9 cellular contexts compared by ENCODE assay signal in the genomic region with DNA sequence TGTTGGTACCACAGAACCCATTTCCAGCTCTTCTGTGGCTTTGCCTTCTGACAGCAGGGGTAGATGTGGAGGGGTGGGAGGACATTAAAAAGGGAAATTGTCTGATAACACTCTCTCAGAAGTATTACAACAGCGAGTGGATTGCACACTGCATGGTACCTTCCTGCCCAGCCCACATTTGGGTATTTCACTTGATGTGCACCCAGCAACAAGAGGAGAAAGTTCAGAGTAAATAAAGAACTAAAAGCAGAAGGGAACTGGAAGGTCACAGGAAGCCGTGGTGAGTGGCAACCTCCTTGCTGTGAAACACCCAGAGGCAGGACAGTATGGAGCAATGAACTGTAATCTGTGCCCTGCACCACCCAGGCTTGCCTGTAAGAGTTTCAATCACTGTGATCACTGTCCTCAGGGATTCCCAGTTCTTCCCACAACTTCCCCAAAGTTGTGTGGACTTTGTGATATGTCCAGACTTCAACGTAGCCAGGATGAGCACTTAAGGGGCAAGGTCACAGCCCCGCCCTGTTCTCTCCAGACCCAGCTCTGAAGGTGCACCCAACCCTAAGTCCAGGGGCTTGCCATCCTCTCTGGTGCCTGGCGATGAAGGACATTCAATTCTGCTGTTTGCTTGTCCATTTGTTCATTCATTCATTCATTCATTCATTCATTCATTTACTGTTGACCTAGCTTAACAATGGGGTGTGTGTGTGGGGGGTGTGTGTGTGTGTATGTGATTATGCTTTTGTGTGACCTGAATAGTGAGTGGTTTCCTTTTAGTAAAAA. TPM values are rescaled to one million over a fixed set of nuclear protein-coding genes. Genes with fewer than 3 reads are reported as not detected.
DNase-seq lines count a peak whose midpoint lies in the region; ATAC-seq and TF ChIP-seq lines count a peak whose summit lies in the region.
"Had no signal": no experiment of that assay in that cellular context is flagged by ENCODE, and none has a peak within 500 bp of the region (broad histone marks: within the 10 kb centered on the region; RNA-seq: fewer than 3 reads in every experiment).

No MANE protein-coding gene starts in this region.

- ATAC-seq in GM18858 (IDR thresholded peaks at IDR 0.05; ENCODE audit: unreplicated experiment), result peak; percentile 88
- peak; percentile 74 to 75 for ATAC-seq in activated T-cell treated with anti-CD3 and anti-CD28 coated beads, Interleukin-2, amount 50 U/mL, for 4 hours
- peak; percentile 89 to 93 for ATAC-seq in naive thymus-derived CD8-positive, alpha-beta T cell
- ATAC-seq in GM18520 (IDR thresholded peaks at IDR 0.05; ENCODE audit: unreplicated experiment), result no peak
- ATAC-seq in GM19023 (IDR thresholded peaks at IDR 0.05; ENCODE audit: unreplicated experiment), result no peak

- DNase-seq in NB4 (ENCODE audit: low read depth), result peak; percentile 78
- peak; percentile 33 for DNase-seq in activated T-cell treated with anti-CD3 and anti-CD28 coated beads, Interleukin-2, amount 50 U/mL, for 4 hours
- DNase-seq in naive thymus-derived CD8-positive, alpha-beta T cell, result peak in 9 of 10 donors; percentile 24 to 90 (median 68)
- no peak for DNase-seq in NCI-H2227 treated with DMSO at 0.1 percent for 48 hours (lab: John Stamatoyannopoulos, UW)
- no peak for DNase-seq in glomerular visceral epithelial cell (ENCODE audit: extremely low spot score)
- DNase-seq: MM.1S had no signal

- no peak for TF ChIP-seq CTCF in NB4 (IDR thresholded peaks at IDR 0.05; ENCODE audit: low read depth, low read length)

- H3K9me3 Mint-ChIP-seq in activated T-cell treated with anti-CD3 and anti-CD28 coated beads, Interleukin-2, amount 50 U/mL, for 4 hours, result no peaks in the 10 kb centered on the region
- peaks cover 0 to 6% (median 0%) of the 10 kb centered on the region in 9 donors for H3K9me3 Mint-ChIP-seq in naive thymus-derived CD8-positive, alpha-beta T cell

- POLR2A ChIA-PET in naive thymus-derived CD8-positive, alpha-beta T cell (lab: Charles Lee), result interaction anchor here (0.5 to 6.0 kb wide), 11 partner anchors 11 to 105 kb away, joined by 3 to 145 read pairs (median 3); no protein-coding TSS in a partner anchor

- H3K36me3 Mint-ChIP-seq in activated T-cell treated with anti-CD3 and anti-CD28 coated beads, Interleukin-2, amount 50 U/mL, for 4 hours (ENCODE audit: insufficient read depth), result peaks cover 2% of the 10 kb centered on the region
- no peaks in the 10 kb centered on the region for H3K36me3 Mint-ChIP-seq in naive thymus-derived CD8-positive, alpha-beta T cell

- peak overlapping the region; percentile 57 for H3K4me3 Mint-ChIP-seq in activated T-cell treated with anti-CD3 and anti-CD28 coated beads, Interleukin-2, amount 50 U/mL, for 4 hours
- H3K4me3 Mint-ChIP-seq in naive thymus-derived CD8-positive, alpha-beta T cell, result peak overlapping the region; percentile 28 to 79 (median 62)

- no peak for TF ChIP-seq POLR2A in NB4 (IDR thresholded peaks at IDR 0.05; ENCODE audit: extremely low read depth, insufficient read length)

- no peak overlapping the region for H3K4me3 ChIP-seq in NB4 (ENCODE audit: low read depth, low read length)

- peak overlapping the region; percentile 53 to 95 (median 91) for H3K27ac Mint-ChIP-seq in naive thymus-derived CD8-positive, alpha-beta T cell

- H3K4me1 Mint-ChIP-seq in activated T-cell treated with anti-CD3 and anti-CD28 coated beads, Interleukin-2, amount 50 U/mL, for 4 hours (ENCODE audit: low read depth), result peaks cover 60% of the 10 kb centered on the region
- peaks cover 37 to 85% (median 72%) of the 10 kb centered on the region in 4 donors for H3K4me1 Mint-ChIP-seq in naive thymus-derived CD8-positive, alpha-beta T cell

- no peaks in the 10 kb centered on the region for H3K27me3 Mint-ChIP-seq in activated T-cell treated with anti-CD3 and anti-CD28 coated beads, Interleukin-2, amount 50 U/mL, for 4 hours (ENCODE audit: low read depth)
- no peaks in the 10 kb centered on the region for H3K27me3 Mint-ChIP-seq in naive thymus-derived CD8-positive, alpha-beta T cell

RNA-seq across cellular contexts. Expression of gene F5, which starts 18.7 kb away (rescaled TPM):
- total RNA-seq in activated T-cell treated with anti-CD3 and anti-CD28 coated beads, Interleukin-2, amount 50 U/mL, for 4 hours, result 100 to 1,000 TPM in 2 of 3 donors, 10 to 100 TPM in 1; 69.1 to 151 (median 149) TPM
- under 1 TPM; 0.16 to 0.19 TPM for total RNA-seq in naive thymus-derived CD8-positive, alpha-beta T cell
- polyA plus RNA-seq in naive thymus-derived CD8-positive, alpha-beta T cell, result under 1 TPM in 2 of 3 donors, not detected in 1; 0.23 to 0.91 TPM

RNA-seq across cellular contexts. Expression of gene SELP, which starts 25.0 kb away (rescaled TPM):
- total RNA-seq in activated T-cell treated with anti-CD3 and anti-CD28 coated beads, Interleukin-2, amount 50 U/mL, for 4 hours, result under 1 TPM; 0.35 to 0.48 (median 0.40) TPM
- total RNA-seq in naive thymus-derived CD8-positive, alpha-beta T cell, result 1 to 10 TPM; 1.3 to 1.7 TPM
- polyA plus RNA-seq in naive thymus-derived CD8-positive, alpha-beta T cell, result under 1 TPM; 0.35 to 0.76 (median 0.69) TPM

Comparison
In these comparisons a context has a peak if more than half of its experiments do, and no peak if none do; other contexts are left out.
1. ATAC-seq: peak in GM18858 (single experiment), activated T-cell treated with anti-CD3 and anti-CD28 coated beads, Interleukin-2, amount 50 U/mL, for 4 hours (2 of 2) and naive thymus-derived CD8-positive, alpha-beta T cell (2 of 2); none in GM18520 (single experiment) and GM19023 (single experiment).
2. DNase-seq: peak in NB4 (single experiment), activated T-cell treated with anti-CD3 and anti-CD28 coated beads, Interleukin-2, amount 50 U/mL, for 4 hours (single experiment) and naive thymus-derived CD8-positive, alpha-beta T cell (9 of 10); none in NCI-H2227 treated with DMSO at 0.1 percent for 48 hours (single experiment) and glomerular visceral epithelial cell (single experiment).
3. RNA of gene F5, which starts 18.7 kb away (total RNA-seq): 69.1 to 151 TPM in activated T-cell treated with anti-CD3 and anti-CD28 coated beads, Interleukin-2, amount 50 U/mL, for 4 hours; 0.16 to 0.19 TPM in naive thymus-derived CD8-positive, alpha-beta T cell; every median in the first group is over 10 times any median in the second.